In the genomic region with DNA sequence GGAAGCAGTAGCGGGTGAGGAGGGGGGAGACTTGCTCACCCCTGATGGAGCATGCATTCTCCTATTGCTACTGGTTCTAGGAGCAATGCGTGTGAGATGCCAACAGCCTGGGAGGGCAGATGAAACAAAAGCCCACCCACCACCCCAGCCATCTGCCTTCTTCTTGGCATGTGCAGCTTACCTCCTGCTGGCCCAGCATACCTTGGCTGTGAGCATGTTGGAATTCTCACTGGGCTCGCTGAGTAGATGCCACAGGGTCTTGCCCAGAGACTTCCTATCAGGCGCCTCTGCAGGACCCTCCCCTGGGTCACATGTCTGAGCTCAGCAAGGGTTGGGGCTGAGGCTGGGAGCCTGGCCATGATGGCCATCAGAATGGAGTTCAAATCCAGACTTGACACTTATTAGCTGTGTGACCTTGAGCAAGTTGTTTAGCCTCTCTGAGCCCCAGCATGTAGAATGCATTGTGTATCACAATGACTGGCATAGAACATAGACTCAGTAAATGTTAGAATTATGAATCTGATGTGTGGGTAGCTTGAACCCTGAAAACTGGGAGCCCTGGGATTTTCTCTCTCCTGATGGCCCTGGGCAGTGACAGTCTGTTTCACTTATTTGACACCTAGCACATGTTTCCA, we compare ENCODE assay signal across 25 cellular contexts. TPM values are rescaled to one million over a fixed set of nuclear protein-coding genes. Genes with fewer than 3 reads are reported as not detected.
DNase-seq lines count a peak whose midpoint lies in the region; ATAC-seq and TF ChIP-seq lines count a peak whose summit lies in the region.
"Had no signal": no experiment of that assay in that cellular context is flagged by ENCODE, and none has a peak within 500 bp of the region (broad histone marks: within the 10 kb centered on the region; RNA-seq: fewer than 3 reads in every experiment).

No MANE protein-coding gene starts in this region.

- H3K4me1 ChIP-seq in left ventricle myocardium inferior, result peaks cover 48% of the 10 kb centered on the region
- H3K4me1 ChIP-seq in subcutaneous abdominal adipose tissue (ENCODE audit: control insufficient read depth in 5 of 5, insufficient read depth in 5 of 5, low read length in 5 of 5), result peaks cover 18 to 66% (median 44%) of the 10 kb centered on the region in 5 donors

- DNase-seq in left ventricle myocardium inferior (no peak), left ventricle myocardium superior (no peak), NCI-H69 (lab: John Stamatoyannopoulos, UW) (peak; percentile 36), iPS-NIHi11 (ENCODE audit: low spot score) (peak; percentile 2), RWPE1 (ENCODE audit: low spot score) (no peak), NK-92 (lab: John Stamatoyannopoulos, UW; ENCODE audit: unreplicated experiment) (no peak)
- DNase-seq: activated CD4-positive, alpha-beta memory T cell treated with anti-CD3 and anti-CD28 coated beads, Interleukin-2, amount 10 ng/mL, durations not matched to agents 7 days and 5 days; activated T-cell treated with anti-CD3 and anti-CD28 coated beads, Interleukin-2, amount 50 U/mL, for 1 hour; body of pancreas; cortex of kidney; mesenchymal stem cell; NCI-H1048; NCI-H2029; NCI-H345; occipital lobe; OCI-M1; SHP77; stimulated activated CD4-positive, alpha-beta T cell treated with anti-CD3 and anti-CD28 coated beads, Interleukin-12 subunit alpha, Interleukin-12 subunit beta, amount 100 ng/mL, for 4 hours; stimulated activated CD4-positive, alpha-beta T cell treated with anti-CD3 and anti-CD28 coated beads, Interleukin-4, amount 100 ng/mL, for 4 hours; stimulated activated naive CD4-positive, alpha-beta T cell treated with Interleukin-2 at 50 U/mL for 16 hours had no signal

- H3K27ac ChIP-seq in left ventricle myocardium inferior (replicated peaks), result peak overlapping the region; percentile 87
- H3K27ac ChIP-seq in subcutaneous abdominal adipose tissue (ENCODE audit: low read depth, low read length), result peak overlapping the region; percentile 13
- no peak overlapping the region for H3K27ac ChIP-seq in RWPE1
- H3K27ac ChIP-seq: body of pancreas, C4-2B, gastroesophageal sphincter had no signal

- H3K9me3 ChIP-seq in left ventricle myocardium inferior (replicated peaks) (no peaks in the 10 kb centered on the region), subcutaneous abdominal adipose tissue (ENCODE audit: control insufficient read depth in 5 of 5, low read length in 5 of 5) (no peaks in the 10 kb centered on the region)
- H3K9me3 ChIP-seq: body of pancreas, gastroesophageal sphincter, right atrium auricular region had no signal

- no peak overlapping the region for H3K9ac ChIP-seq in subcutaneous abdominal adipose tissue (ENCODE audit: low read length in 5 of 5)

- no peaks in the 10 kb centered on the region for H3K36me3 ChIP-seq in left ventricle myocardium inferior
- no peaks in the 10 kb centered on the region for H3K36me3 ChIP-seq in subcutaneous abdominal adipose tissue (ENCODE audit: control insufficient read depth in 5 of 5, insufficient read depth in 5 of 5, low read length in 5 of 5)
- H3K36me3 ChIP-seq: gastroesophageal sphincter, right atrium auricular region had no signal

- ATAC-seq in left ventricle myocardium superior (no peak), HG02885 (IDR thresholded peaks at IDR 0.05; ENCODE audit: poor library complexity, unreplicated experiment) (no peak)

- CTCF ChIA-PET in RWPE1 (lab: Yijun Ruan, JAX), result interaction anchor here (0.6 to 0.7 kb wide), 3 partner anchors 17 to 257 kb away, joined by 3 to 4 read pairs (median 3); no protein-coding TSS in a partner anchor

- intact Hi-C loops in left ventricle myocardium inferior (cut with micrococcal nuclease) (no loop called here), left ventricle myocardium superior (cut with micrococcal nuclease) (no loop called here)

- POLR2A ChIA-PET in RWPE1 (lab: Yijun Ruan, JAX; ENCODE audit: low non-redundant PET), result no interaction called here

- TF ChIP-seq CTCF in left ventricle myocardium inferior (IDR thresholded peaks at IDR 0.05; ENCODE audit: borderline replicate concordance) (no peak), RWPE1 (conservative IDR thresholded peaks at IDR 0.05; ENCODE audit: low read depth) (no peak)

- H3K4me3 ChIP-seq in left ventricle myocardium inferior (no peak overlapping the region), subcutaneous abdominal adipose tissue (ENCODE audit: low read depth in 1 of 5, low read length in 5 of 5) (no peak overlapping the region)
- H3K4me3 ChIP-seq: body of pancreas, gastroesophageal sphincter, right atrium auricular region had no signal

- no peaks in the 10 kb centered on the region for H3K27me3 ChIP-seq in left ventricle myocardium inferior (ENCODE audit: low read depth)
- no peaks in the 10 kb centered on the region for H3K27me3 ChIP-seq in subcutaneous abdominal adipose tissue (ENCODE audit: control insufficient read depth in 5 of 5, insufficient read depth in 4 of 5, low read length in 5 of 5)
- H3K27me3 ChIP-seq: body of pancreas, gastroesophageal sphincter, right atrium auricular region had no signal

RNA-seq across cellular contexts. Expression of a gene that starts 38.2 kb away (rescaled TPM):
- total RNA-seq in left ventricle myocardium inferior (4.5 TPM), left ventricle myocardium superior (5.4 TPM)

Comparison
In these comparisons a context has a peak if more than half of its experiments do, and no peak if none do; other contexts are left out.
1. DNase-seq: peak in NCI-H69 (single experiment) and iPS-NIHi11 (single experiment); none in left ventricle myocardium inferior (single experiment), left ventricle myocardium superior (single experiment), RWPE1 (single experiment) and NK-92 (single experiment).